ENCODE assay signal across 23 cellular contexts in genomic region chr1:58704616-58705021, GRCh38.
"Had no signal": no experiment of that assay in that cellular context is flagged by ENCODE, and none has a peak within 500 bp of the region (broad histone marks: within the 10 kb centered on the region; RNA-seq: fewer than 3 reads in every experiment).

No MANE protein-coding gene starts in this region.

- H3K4me3 ChIP-seq: dorsolateral prefrontal cortex, gastrocnemius medialis, heart left ventricle, prostate gland, tibial nerve, vagina had no signal

- H3K9me3 Mint-ChIP-seq: activated CD4-positive, alpha-beta memory T cell treated with anti-CD3 and anti-CD28 coated beads for 36 hours; activated T-helper 2 cell treated with anti-CD3 and anti-CD28 coated beads, Interferon-gamma antibody, Interleukin-2, Interleukin-4, amounts not matched to agents 10 μg/mL and 5 μg/mL and 100 μg/mL, durations not matched to agents 14 hours and 24 hours and 36 hours; immature natural killer cell; nephron had no signal

- H3K4me3 Mint-ChIP-seq: activated CD4-positive, alpha-beta memory T cell treated with anti-CD3 and anti-CD28 coated beads for 36 hours; activated CD8-positive, alpha-beta memory T cell treated with anti-CD3 and anti-CD28 coated beads, Interleukin-2, amount 10 ng/mL, durations not matched to agents 7 days and 5 days; immature natural killer cell had no signal

- H3K4me1 Mint-ChIP-seq: activated CD8-positive, alpha-beta memory T cell treated with anti-CD3 and anti-CD28 coated beads, Interleukin-2, amount 10 ng/mL, durations not matched to agents 7 days and 5 days had no signal

- H3K27ac Mint-ChIP-seq: activated CD4-positive, alpha-beta memory T cell treated with anti-CD3 and anti-CD28 coated beads for 36 hours; activated CD8-positive, alpha-beta memory T cell treated with anti-CD3 and anti-CD28 coated beads, Interleukin-2, amount 10 ng/mL, durations not matched to agents 7 days and 5 days; activated T-helper 2 cell treated with anti-CD3 and anti-CD28 coated beads, Interferon-gamma antibody, Interleukin-2, Interleukin-4, amounts not matched to agents 10 μg/mL and 5 μg/mL and 100 μg/mL, durations not matched to agents 14 hours and 24 hours and 36 hours; immature natural killer cell had no signal

- ATAC-seq: activated CD8-positive, alpha-beta memory T cell treated with anti-CD3 and anti-CD28 coated beads, Interleukin-2, amount 10 ng/mL, durations not matched to agents 7 days and 5 days; gastrocnemius medialis; heart left ventricle; right cardiac atrium had no signal

- H3K36me3 Mint-ChIP-seq: immature natural killer cell had no signal

- H3K4me1 ChIP-seq: gastrocnemius medialis, heart left ventricle, prostate gland, tibial nerve had no signal

- H3K9me3 ChIP-seq: gastrocnemius medialis, heart left ventricle, prostate gland, tibial nerve, vagina had no signal

- DNase-seq: activated CD4-positive, alpha-beta memory T cell treated with anti-CD3 and anti-CD28 coated beads for 36 hours; activated CD4-positive, alpha-beta T cell treated with anti-CD3 and anti-CD28 coated beads for 1 hour; activated CD8-positive, alpha-beta memory T cell treated with anti-CD3 and anti-CD28 coated beads, Interleukin-2, amount 10 ng/mL, durations not matched to agents 7 days and 5 days; activated naive CD4-positive, alpha-beta T cell treated with anti-CD3 and anti-CD28 coated beads, Interleukin-2, amount 50 U/mL, for 16 hours; activated T-cell treated with anti-CD3 and anti-CD28 coated beads, Interleukin-2, amount 50 U/mL, for 1 hour; dorsolateral prefrontal cortex; erythroblast; gastrocnemius medialis; heart left ventricle; immature natural killer cell; occipital lobe; right cardiac atrium; small intestine; stimulated activated CD4-positive, alpha-beta T cell treated with anti-CD3 and anti-CD28 coated beads, Interleukin-4, amount 100 ng/mL, for 4 hours; stimulated activated CD8-positive, alpha-beta memory T cell treated with anti-CD3 and anti-CD28 coated beads, Interleukin-4, amount 100 ng/mL, for 48 hours; stimulated activated naive CD4-positive, alpha-beta T cell treated with Interleukin-2 at 50 U/mL for 16 hours; substantia nigra; T1000 had no signal

- H3K27me3 Mint-ChIP-seq: activated CD4-positive, alpha-beta memory T cell treated with anti-CD3 and anti-CD28 coated beads for 36 hours had no signal

- H3K27me3 ChIP-seq: dorsolateral prefrontal cortex, gastrocnemius medialis, heart left ventricle, tibial nerve, vagina had no signal

- H3K27ac ChIP-seq: dorsolateral prefrontal cortex, gastrocnemius medialis, heart left ventricle, prostate gland, tibial nerve, vagina had no signal

- H3K36me3 ChIP-seq: gastrocnemius medialis, heart left ventricle, prostate gland, tibial nerve, vagina had no signal
